Comparison of ENCODE assay signal across 27 cellular contexts in the genomic region with DNA sequence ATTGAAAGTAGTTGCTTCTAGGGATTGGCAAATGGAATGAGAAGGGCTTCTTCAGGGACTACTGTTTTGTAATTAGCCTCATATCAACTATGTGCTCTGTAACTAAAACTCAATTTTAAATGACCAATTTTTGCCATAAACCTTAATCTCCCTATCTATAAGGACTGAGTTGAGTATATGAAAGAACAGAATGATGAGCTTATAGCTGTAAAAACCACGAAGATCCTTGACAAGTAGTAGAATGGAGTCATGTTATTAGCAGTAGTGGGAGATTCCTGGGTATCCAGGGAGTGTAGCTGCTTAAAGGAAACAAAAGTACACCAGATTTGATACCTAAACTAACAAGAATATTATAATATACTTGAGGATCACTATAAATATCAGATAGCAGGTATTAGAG. TPM values are rescaled to one million over a fixed set of nuclear protein-coding genes. Genes with fewer than 3 reads are reported as not detected.
"Had no signal": no experiment of that assay in that cellular context is flagged by ENCODE, and none has a peak within 500 bp of the region (broad histone marks: within the 10 kb centered on the region; RNA-seq: fewer than 3 reads in every experiment).

No MANE protein-coding gene starts in this region.

- H3K27me3 ChIP-seq: esophagus muscularis mucosa, gastroesophageal sphincter, neural progenitor cell, sigmoid colon, tibial artery had no signal

- H3K36me3 ChIP-seq: esophagus muscularis mucosa, gastroesophageal sphincter, left ventricle myocardium inferior, sigmoid colon, tibial artery had no signal

- H3K27ac Mint-ChIP-seq: activated naive CD4-positive, alpha-beta T cell treated with anti-CD3 and anti-CD28 coated beads, Interleukin-2, amount 10 ng/mL, durations not matched to agents 7 days and 5 days; brain; mesothelial cell of epicardium; neural progenitor cell; progenitor cell of endocrine pancreas; stimulated activated naive CD8-positive, alpha-beta T cell treated with anti-CD3 and anti-CD28 coated beads, Interleukin-15, Interleukin-2, amounts not matched to agents 100 ng/mL and 50 ng/mL, for 24 hours; T-cell; WTC11 had no signal

- H2AFZ ChIP-seq: neural progenitor cell had no signal

- H3K4me1 ChIP-seq: esophagus muscularis mucosa, gastroesophageal sphincter, left ventricle myocardium inferior, neural progenitor cell, sigmoid colon, tibial artery had no signal

- H3K4me1 Mint-ChIP-seq: brain, mesothelial cell of epicardium, neural progenitor cell, WTC11 had no signal

- H3K4me3 Mint-ChIP-seq: activated CD8-positive, alpha-beta T cell treated with anti-CD3 and anti-CD28 coated beads, Interleukin-2, amount 10 ng/mL, durations not matched to agents 7 days and 5 days; activated naive CD4-positive, alpha-beta T cell treated with anti-CD3 and anti-CD28 coated beads, Interleukin-2, amount 10 ng/mL, durations not matched to agents 7 days and 5 days; brain; mesothelial cell of epicardium; naive thymus-derived CD8-positive, alpha-beta T cell; neural progenitor cell; stimulated activated naive CD8-positive, alpha-beta T cell treated with anti-CD3 and anti-CD28 coated beads, Interleukin-15, Interleukin-2, amounts not matched to agents 100 ng/mL and 50 ng/mL, for 24 hours; T-cell; WTC11 had no signal

- DNase-seq: activated CD4-positive, alpha-beta T cell treated with anti-CD3 and anti-CD28 coated beads for 48 hours; activated CD8-positive, alpha-beta T cell treated with anti-CD3 and anti-CD28 coated beads, Interleukin-2, amount 10 ng/mL, durations not matched to agents 7 days and 5 days; activated effector memory CD4-positive, alpha-beta T cell treated with Interleukin-2 at 50 U/mL for 16 hours; activated naive CD4-positive, alpha-beta T cell treated with anti-CD3 and anti-CD28 coated beads, Interleukin-2, amount 10 ng/mL, durations not matched to agents 7 days and 5 days; activated T-cell treated with anti-CD3 and anti-CD28 coated beads, Interleukin-2, amount 50 U/mL, for 1 hour; aorta; caudate nucleus; effector memory CD4-positive, alpha-beta T cell; head of caudate nucleus; hypothalamus; left ventricle myocardium inferior; naive thymus-derived CD8-positive, alpha-beta T cell; retina; sigmoid colon; stimulated activated CD4-positive, alpha-beta T cell treated with anti-CD3 and anti-CD28 coated beads, Interleukin-4, amount 100 ng/mL, for 1 hour; T-cell; T1000; tibial artery had no signal

- H3K36me3 Mint-ChIP-seq: naive thymus-derived CD8-positive, alpha-beta T cell; T-cell had no signal

- H3K4me3 ChIP-seq: esophagus muscularis mucosa, gastroesophageal sphincter, left ventricle myocardium inferior, neural progenitor cell, sigmoid colon, tibial artery had no signal

- H3K9ac ChIP-seq: neural progenitor cell had no signal

- H3K27me3 Mint-ChIP-seq: activated naive CD4-positive, alpha-beta T cell treated with anti-CD3 and anti-CD28 coated beads, Interleukin-2, amount 10 ng/mL, durations not matched to agents 7 days and 5 days; brain; progenitor cell of endocrine pancreas; stimulated activated naive CD8-positive, alpha-beta T cell treated with anti-CD3 and anti-CD28 coated beads, Interleukin-15, Interleukin-2, amounts not matched to agents 100 ng/mL and 50 ng/mL, for 24 hours; T-cell had no signal

- H3K9me3 ChIP-seq: esophagus muscularis mucosa, gastroesophageal sphincter, left ventricle myocardium inferior, sigmoid colon, tibial artery had no signal

- H3K9me3 Mint-ChIP-seq: activated naive CD4-positive, alpha-beta T cell treated with anti-CD3 and anti-CD28 coated beads, Interleukin-2, amount 10 ng/mL, durations not matched to agents 7 days and 5 days; brain; mesothelial cell of epicardium; neural progenitor cell; stimulated activated naive CD8-positive, alpha-beta T cell treated with anti-CD3 and anti-CD28 coated beads, Interleukin-15, Interleukin-2, amounts not matched to agents 100 ng/mL and 50 ng/mL, for 24 hours; T-cell; WTC11 had no signal

- ATAC-seq: activated CD8-positive, alpha-beta T cell treated with anti-CD3 and anti-CD28 coated beads, Interleukin-2, amount 10 ng/mL, durations not matched to agents 7 days and 5 days; gastroesophageal sphincter; naive thymus-derived CD8-positive, alpha-beta T cell; SK-N-SH treated with all-trans-retinoic acid at 6 μM for 48 hours; T-cell; WTC11 had no signal

- H3K27ac ChIP-seq: esophagus muscularis mucosa, gastroesophageal sphincter, left ventricle myocardium inferior, neural progenitor cell, sigmoid colon, tibial artery had no signal

- H3K4me2 ChIP-seq: neural progenitor cell had no signal

RNA-seq across cellular contexts. Expression of a gene that starts 34.3 kb away (rescaled TPM):
- total RNA-seq: naive thymus-derived CD8-positive, alpha-beta T cell had no signal
- polyA plus RNA-seq: naive thymus-derived CD8-positive, alpha-beta T cell had no signal
